ENCODE assay signal across 1 cellular context in genomic region chr6:44110966-44111365, GRCh38.
TF ChIP-seq lines count a peak whose summit lies in the region.

No MANE protein-coding gene starts in this region.

TF ChIP-seq in GM23338, 12 proteins besides CTCF, POLR2A, EP300 and RAD21:
- TF ChIP-seq REST (IDR thresholded peaks at IDR 0.05; ENCODE audit: unreplicated experiment): no peak
- TF ChIP-seq ZNF114 (CRISPR knock-in tag; IDR thresholded peaks at IDR 0.05): no peak
- TF ChIP-seq JUNB (IDR thresholded peaks at IDR 0.05; ENCODE audit: unreplicated experiment): no peak
- no peak for TF ChIP-seq NANOG (IDR thresholded peaks at IDR 0.05; ENCODE audit: borderline replicate concordance)
- no peak for TF ChIP-seq POLR2AphosphoS5 (IDR thresholded peaks at IDR 0.05; ENCODE audit: low read depth)
- TF ChIP-seq ZNF331 (CRISPR knock-in tag; IDR thresholded peaks at IDR 0.05; ENCODE audit: low read depth): no peak
- no peak for TF ChIP-seq CREB1 (CRISPR knock-in tag; IDR thresholded peaks at IDR 0.05; ENCODE audit: low read depth)
- TF ChIP-seq EZH2 (IDR thresholded peaks at IDR 0.05; ENCODE audit: low read depth, unreplicated experiment): no peak
